17 cellular contexts compared by ENCODE assay signal in genomic region chr5:31007672-31008071, GRCh38.
"Had no signal": no experiment of that assay in that cellular context is flagged by ENCODE, and none has a peak within 500 bp of the region (broad histone marks: within the 10 kb centered on the region; RNA-seq: fewer than 3 reads in every experiment).

No MANE protein-coding gene starts in this region.

- H3K27me3 Mint-ChIP-seq: stimulated activated naive B cell treated with anti-CD40 and anti-IgM and Interleukin-4, amounts not matched to agents 10 μg/mL and 1 μg/mL and 100 μg/mL, for 72 hours had no signal

- H3K9me3 ChIP-seq: thoracic aorta had no signal

- H3K36me3 Mint-ChIP-seq: activated naive CD8-positive, alpha-beta T cell treated with anti-CD3 and anti-CD28 coated beads for 36 hours; stimulated activated naive B cell treated with anti-CD40 and anti-IgM and Interleukin-4, amounts not matched to agents 10 μg/mL and 1 μg/mL and 100 μg/mL, for 72 hours had no signal

- H3K27ac ChIP-seq: epithelial cell of prostate, left lung, thoracic aorta, WERI-Rb-1 had no signal

- H3K4me3 Mint-ChIP-seq: activated naive CD8-positive, alpha-beta T cell treated with anti-CD3 and anti-CD28 coated beads for 36 hours; nephron progenitor cell; stimulated activated naive B cell treated with anti-CD40 and anti-IgM and Interleukin-4, amounts not matched to agents 10 μg/mL and 1 μg/mL and 100 μg/mL, for 72 hours had no signal

- H3K4me1 Mint-ChIP-seq: activated naive CD8-positive, alpha-beta T cell treated with anti-CD3 and anti-CD28 coated beads for 36 hours; nephron progenitor cell; stimulated activated naive B cell treated with anti-CD40 and anti-IgM and Interleukin-4, amounts not matched to agents 10 μg/mL and 1 μg/mL and 100 μg/mL, for 72 hours had no signal

- ATAC-seq: left lung; stimulated activated naive B cell treated with anti-CD40 and anti-IgM and Interleukin-4, amounts not matched to agents 10 μg/mL and 1 μg/mL and 100 μg/mL, for 72 hours had no signal

- H3K36me3 ChIP-seq: left lung, thoracic aorta, WERI-Rb-1 had no signal

- DNase-seq: activated CD4-positive, alpha-beta T cell treated with anti-CD3 and anti-CD28 coated beads, Interleukin-2, amount 50 U/mL, for 4 hours; activated naive CD4-positive, alpha-beta T cell; activated naive CD8-positive, alpha-beta T cell treated with anti-CD3 and anti-CD28 coated beads for 36 hours; amniotic stem cell; caudate nucleus; foreskin fibroblast; glutamatergic neuron; hippocampal formation; left lung; nephron progenitor cell; occipital lobe; posterior cingulate gyrus; stimulated activated naive B cell treated with anti-CD40 and anti-IgM and Interleukin-4, amounts not matched to agents 10 μg/mL and 1 μg/mL and 100 μg/mL, for 72 hours; T-helper 2 cell; WERI-Rb-1 had no signal

- H3K27me3 ChIP-seq: left lung had no signal

- H3K4me3 ChIP-seq: left lung, thoracic aorta had no signal

- H3K4me1 ChIP-seq: left lung had no signal

- H3K27ac Mint-ChIP-seq: activated naive CD8-positive, alpha-beta T cell treated with anti-CD3 and anti-CD28 coated beads for 36 hours; nephron progenitor cell; stimulated activated naive B cell treated with anti-CD40 and anti-IgM and Interleukin-4, amounts not matched to agents 10 μg/mL and 1 μg/mL and 100 μg/mL, for 72 hours had no signal
